10 cellular contexts compared by ENCODE assay signal in the genomic region with DNA sequence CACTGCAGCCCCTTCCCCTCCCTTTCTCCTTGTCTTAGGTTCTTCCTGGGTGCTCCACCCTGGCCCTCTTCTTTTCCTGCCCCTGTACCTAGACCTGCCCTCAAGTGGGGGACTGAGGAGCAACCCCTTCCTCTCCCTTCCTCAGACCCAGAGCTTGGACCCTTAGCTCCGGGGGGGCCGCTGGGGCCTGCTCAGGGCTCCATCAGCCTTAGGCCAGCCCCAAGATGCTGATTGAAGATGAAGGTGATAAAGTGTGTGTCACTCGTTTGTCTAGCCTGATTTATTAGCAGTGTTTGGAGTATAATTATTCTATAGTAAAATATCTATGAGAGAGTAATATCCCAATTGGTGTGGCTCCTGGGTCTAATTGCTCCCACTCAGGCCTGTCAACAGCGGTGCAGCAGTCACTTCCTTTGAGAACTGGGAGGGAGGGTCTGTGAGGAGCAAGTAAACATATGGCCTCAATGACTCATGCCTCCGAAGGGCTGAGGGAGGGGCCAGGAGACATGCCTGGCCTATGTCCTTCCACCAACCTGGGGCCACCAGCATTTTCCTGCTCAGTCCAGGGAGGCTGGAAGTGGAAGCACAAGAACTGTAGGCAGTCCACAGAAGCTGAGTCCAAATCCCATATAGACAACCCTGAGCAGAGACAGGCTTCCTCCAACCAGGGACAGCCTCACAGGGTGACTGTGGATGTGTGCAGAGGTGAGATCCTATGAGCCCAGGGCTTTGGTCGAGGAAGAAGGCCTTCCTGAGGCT.
A peak's percentile ranks its signal among the peaks of the same experiment; 100 is the strongest.
DNase-seq lines count a peak whose midpoint lies in the region; ATAC-seq and TF ChIP-seq lines count a peak whose summit lies in the region.
"Had no signal": no experiment of that assay in that cellular context is flagged by ENCODE, and none has a peak within 500 bp of the region (broad histone marks: within the 10 kb centered on the region; RNA-seq: fewer than 3 reads in every experiment).

No MANE protein-coding gene starts in this region.

- 84% methylated on average over 3 of the region's 6 CpGs for WGBS in right lobe of liver (ENCODE audit: insufficient coverage, low coverage, low lambda C conversion rate, missing lambda C conversion rate)

- H3K27me3 ChIP-seq in MG63 (no peaks in the 10 kb centered on the region), right lobe of liver (no peaks in the 10 kb centered on the region)

- in situ Hi-C loops in Caki2 (cut with HindIII; ENCODE audit: low pct_unique_long_range_greater_than_20kb, low sequenced_read_pairs) = no loop called here
- in situ Hi-C loops in astrocyte of the spinal cord (cut with HindIII; ENCODE audit: low sequenced_read_pairs) = no loop called here

- ATAC-seq in right lobe of liver (peak in 2 of 4 donors; percentile 20 to 56), left lobe of liver (no peak), GM19324 (IDR thresholded peaks at IDR 0.05; ENCODE audit: low FRiP score, unreplicated experiment) (no peak)
- ATAC-seq: activated CD4-positive, CD25-positive, alpha-beta regulatory T cell treated with anti-CD3 and anti-CD28 coated beads, Interleukin-2, amount 50 U/mL, for 24 hours had no signal

- no peak for TF ChIP-seq POLR2A in right lobe of liver (IDR thresholded peaks at IDR 0.05)

- DNase-seq in Caki2 (ENCODE audit: low read depth) = peak; percentile 33
- peak; percentile 47 for DNase-seq in MG63
- peak; percentile 47 for DNase-seq in astrocyte of the spinal cord (ENCODE audit: low read depth, low spot score)
- peak in 2 of 3 donors; percentile 5 to 44 for DNase-seq in right lobe of liver
- DNase-seq in left lobe of liver (ENCODE audit: low spot score) = no peak
- no peak for DNase-seq in DMS79 treated with DMSO at 0.1 percent for 48 hours (lab: John Stamatoyannopoulos, UW)
- DNase-seq in GF-D8 (lab: John Stamatoyannopoulos, UW) = no peak

- no peaks in the 10 kb centered on the region for H3K9me3 ChIP-seq in MG63
- H3K9me3 ChIP-seq in right lobe of liver = no peaks in the 10 kb centered on the region

- no peak overlapping the region for H3K4me3 ChIP-seq in MG63
- no peak overlapping the region for H3K4me3 ChIP-seq in astrocyte of the spinal cord (ENCODE audit: low read depth, low read length)
- no peak overlapping the region for H3K4me3 ChIP-seq in right lobe of liver
- H3K4me3 ChIP-seq: skin epidermis had no signal

- no peak overlapping the region for H3K27ac ChIP-seq in right lobe of liver
- H3K27ac ChIP-seq: skin epidermis had no signal

- intact Hi-C loops in right lobe of liver (cut with DNase I) = no loop called here

- H3K36me3 ChIP-seq in MG63 (no peaks in the 10 kb centered on the region), right lobe of liver (peaks cover 0 to 9% (median 1%) of the 10 kb centered on the region in 4 donors)

- no peaks in the 10 kb centered on the region for H3K4me1 ChIP-seq in right lobe of liver

- TF ChIP-seq CTCF in astrocyte of the spinal cord (IDR thresholded peaks at IDR 0.05; ENCODE audit: low read depth, low read length) (no peak), right lobe of liver (IDR thresholded peaks at IDR 0.05) (no peak)

Comparison
In these comparisons a context has a peak if more than half of its experiments do, and no peak if none do; other contexts are left out.
1. DNase-seq: peak in Caki2 (single experiment), MG63 (single experiment), astrocyte of the spinal cord (single experiment) and right lobe of liver (2 of 3); none in left lobe of liver (single experiment), DMS79 treated with DMSO at 0.1 percent for 48 hours (single experiment) and GF-D8 (single experiment).